ENCODE assay signal across 22 cellular contexts in genomic region chr16:47538472-47538871, GRCh38.
"Had no signal": no experiment of that assay in that cellular context is flagged by ENCODE, and none has a peak within 500 bp of the region (broad histone marks: within the 10 kb centered on the region; RNA-seq: fewer than 3 reads in every experiment).

No MANE protein-coding gene starts in this region.

- H3K4me3 ChIP-seq: coronary artery, lower lobe of right lung, tibial artery had no signal

- H3K27me3 ChIP-seq: tibial artery had no signal

- H3K36me3 Mint-ChIP-seq: stimulated activated effector memory CD8-positive, alpha-beta T cell treated with anti-CD3 and anti-CD28 coated beads, Interleukin-12 subunit alpha, Interleukin-12 subunit beta, amount 100 ng/mL, for 72 hours had no signal

- ATAC-seq: lower lobe of right lung; sciatic nerve; stimulated activated effector memory CD8-positive, alpha-beta T cell treated with anti-CD3 and anti-CD28 coated beads, Interleukin-12 subunit alpha, Interleukin-12 subunit beta, amount 100 ng/mL, for 72 hours; stimulated activated naive CD8-positive, alpha-beta T cell treated with anti-CD3 and anti-CD28 coated beads, Interleukin-15, amount 100 ng/mL, for 72 hours had no signal

- H3K4me1 Mint-ChIP-seq: stimulated activated effector memory CD8-positive, alpha-beta T cell treated with anti-CD3 and anti-CD28 coated beads, Interleukin-12 subunit alpha, Interleukin-12 subunit beta, amount 100 ng/mL, for 72 hours; stimulated activated naive CD8-positive, alpha-beta T cell treated with anti-CD3 and anti-CD28 coated beads, Interleukin-15, amount 100 ng/mL, for 72 hours had no signal

- H3K4me3 Mint-ChIP-seq: activated CD4-positive, alpha-beta memory T cell treated with anti-CD3 and anti-CD28 coated beads for 36 hours; naive B cell; stimulated activated effector memory CD8-positive, alpha-beta T cell treated with anti-CD3 and anti-CD28 coated beads, Interleukin-12 subunit alpha, Interleukin-12 subunit beta, amount 100 ng/mL, for 72 hours; stimulated activated naive CD8-positive, alpha-beta T cell treated with anti-CD3 and anti-CD28 coated beads, Interleukin-15, amount 100 ng/mL, for 72 hours had no signal

- H3K4me1 ChIP-seq: lower lobe of right lung, tibial artery had no signal

- H3K27me3 Mint-ChIP-seq: activated CD4-positive, alpha-beta memory T cell treated with anti-CD3 and anti-CD28 coated beads for 36 hours; naive B cell; stimulated activated naive CD8-positive, alpha-beta T cell treated with anti-CD3 and anti-CD28 coated beads, Interleukin-15, amount 100 ng/mL, for 72 hours had no signal

- H3K27ac ChIP-seq: coronary artery, lower lobe of right lung, tibial artery had no signal

- FAIRE-seq: endometrium, kidney, small intestine, urothelium cell line had no signal

- DNase-seq: activated CD4-positive, alpha-beta memory T cell treated with anti-CD3 and anti-CD28 coated beads for 36 hours; activated CD4-positive, alpha-beta T cell treated with anti-CD3 and anti-CD28 coated beads for 1 hour; activated naive CD4-positive, alpha-beta T cell treated with Interleukin-2 at 50 U/mL for 16 hours; activated T-cell treated with anti-CD3 and anti-CD28 coated beads, Interleukin-2, amount 50 U/mL, for 48 hours; amygdala; cerebellar nuclear complex; erythroblast; foreskin fibroblast; kidney; lower lobe of right lung; naive B cell; occipital lobe; posterior cingulate gyrus; small intestine; stimulated activated CD4-positive, alpha-beta T cell treated with anti-CD3 and anti-CD28 coated beads, Interleukin-2, amount 100 ng/mL, for 24 hours; stimulated activated naive CD8-positive, alpha-beta T cell treated with anti-CD3 and anti-CD28 coated beads, Interleukin-15, amount 100 ng/mL, for 72 hours; tibial artery had no signal

- H3K27ac Mint-ChIP-seq: activated CD4-positive, alpha-beta memory T cell treated with anti-CD3 and anti-CD28 coated beads for 36 hours; stimulated activated effector memory CD8-positive, alpha-beta T cell treated with anti-CD3 and anti-CD28 coated beads, Interleukin-12 subunit alpha, Interleukin-12 subunit beta, amount 100 ng/mL, for 72 hours; stimulated activated naive CD8-positive, alpha-beta T cell treated with anti-CD3 and anti-CD28 coated beads, Interleukin-15, amount 100 ng/mL, for 72 hours had no signal
